ENCODE assay signal across 10 cellular contexts in the genomic region with DNA sequence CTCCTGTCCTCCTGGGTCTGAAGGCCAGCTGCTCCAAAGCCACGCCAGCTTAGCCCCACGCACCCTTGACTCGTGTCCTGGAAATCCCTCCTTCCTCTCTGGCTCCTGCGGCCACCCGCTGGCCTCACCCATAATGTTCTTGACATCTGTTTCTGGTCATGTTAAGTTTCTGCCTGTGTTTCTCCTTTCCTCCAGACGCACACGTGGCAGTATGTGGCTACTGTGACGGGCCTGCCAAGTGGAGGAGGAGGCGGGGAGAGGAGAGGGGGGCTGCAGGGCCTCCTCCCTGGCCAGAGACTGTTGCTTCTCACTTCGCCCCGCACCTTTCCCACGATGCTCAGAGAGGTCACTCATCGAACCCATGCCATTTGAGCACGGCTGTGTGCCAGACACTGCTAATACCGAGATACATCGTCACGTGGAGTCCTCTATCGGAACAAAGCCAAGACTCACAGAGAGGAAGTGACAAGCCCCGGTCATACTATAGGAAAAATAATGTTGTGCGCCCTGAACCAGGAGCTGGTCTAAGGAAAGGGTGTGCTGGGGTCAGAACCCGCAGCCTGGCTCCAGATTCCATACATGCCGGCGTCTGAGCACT. TPM values are rescaled to one million over a fixed set of nuclear protein-coding genes. Genes with fewer than 3 reads are reported as not detected.
DNase-seq lines count a peak whose midpoint lies in the region; ATAC-seq and TF ChIP-seq lines count a peak whose summit lies in the region.
"Had no signal": no experiment of that assay in that cellular context is flagged by ENCODE, and none has a peak within 500 bp of the region (broad histone marks: within the 10 kb centered on the region; RNA-seq: fewer than 3 reads in every experiment).

No MANE protein-coding gene starts in this region.

- peak; percentile 34 for ATAC-seq in mucosa of descending colon
- ATAC-seq in aorta (ENCODE audit: low FRiP score): peak; percentile 76

- peak overlapping the region; percentile 30 to 83 for H3K9ac ChIP-seq in colonic mucosa (ENCODE audit: low read depth in 2 of 2, low read length in 2 of 2)

- no peaks in the 10 kb centered on the region for H3K36me3 Mint-ChIP-seq in activated naive CD4-positive, alpha-beta T cell treated with anti-CD3 and anti-CD28 coated beads, Interleukin-2, amount 10 ng/mL, durations not matched to agents 7 days and 5 days

- CTCF ChIA-PET in activated naive CD4-positive, alpha-beta T cell treated with anti-CD3 and anti-CD28 coated beads, Interleukin-2, amount 10 ng/mL, durations not matched to agents 7 days and 5 days (lab: Charles Lee): interaction anchor here (0.7 kb wide), 1 partner anchor 29 kb away, joined by 3 read pairs; no protein-coding TSS in a partner anchor

- intact Hi-C loops in colonic mucosa (cut with DNase I) (no loop called here), mucosa of descending colon (cut with DNase I, micrococcal nuclease) (no loop called here), aorta (cut with DNase I) (no loop called here)

- no peak for TF ChIP-seq CTCF in colonic mucosa (IDR thresholded peaks at IDR 0.05)
- no peak for TF ChIP-seq CTCF in mucosa of descending colon (IDR thresholded peaks at IDR 0.05)

- H3K27ac ChIP-seq in colonic mucosa (no peak overlapping the region), aorta (ENCODE audit: low read depth in 1 of 2, low read length in 2 of 2) (no peak overlapping the region)
- H3K27ac ChIP-seq: SK-N-MC had no signal

- H3K27me3 ChIP-seq in colonic mucosa (no peaks in the 10 kb centered on the region), aorta (ENCODE audit: control insufficient read depth in 1 of 2, insufficient read depth in 2 of 2, low read length in 1 of 2) (no peaks in the 10 kb centered on the region)

- 5 to 9% methylated on average over 23 of the region's 23 CpGs for whole genome bisulfite sequencing in aorta, 2 donors

- H3K4me3 ChIP-seq in colonic mucosa (no peak overlapping the region), mucosa of descending colon (no peak overlapping the region), aorta (ENCODE audit: low read length in 2 of 2) (no peak overlapping the region)
- H3K4me3 ChIP-seq: SK-N-MC had no signal

- DNase-seq in activated naive CD4-positive, alpha-beta T cell treated with anti-CD3 and anti-CD28 coated beads, Interleukin-2, amount 10 ng/mL, durations not matched to agents 7 days and 5 days: peak; percentile 23
- no peak for DNase-seq in activated naive CD4-positive, alpha-beta T cell (lab: John Stamatoyannopoulos, UW)
- DNase-seq in colonic mucosa (no peak), mucosa of descending colon (peak; percentile 59 to 74 (median 61)), aorta (peak; percentile 82 to 88), SIG-M5 (lab: John Stamatoyannopoulos, UW) (no peak), NCI-H345 treated with DMSO at 0.1 percent for 48 hours (lab: John Stamatoyannopoulos, UW; ENCODE audit: unreplicated experiment) (no peak), DMS114 treated with DMSO at 0.1 percent for 48 hours (lab: John Stamatoyannopoulos, UW; ENCODE audit: unreplicated experiment) (no peak)
- DNase-seq: DND-41 had no signal

- no peaks in the 10 kb centered on the region for H3K9me3 Mint-ChIP-seq in activated naive CD4-positive, alpha-beta T cell treated with anti-CD3 and anti-CD28 coated beads, Interleukin-2, amount 10 ng/mL, durations not matched to agents 7 days and 5 days

- H3K27ac Mint-ChIP-seq in activated naive CD4-positive, alpha-beta T cell treated with anti-CD3 and anti-CD28 coated beads, Interleukin-2, amount 10 ng/mL, durations not matched to agents 7 days and 5 days: no peak overlapping the region

- no peak overlapping the region for H3K4me3 Mint-ChIP-seq in activated naive CD4-positive, alpha-beta T cell treated with anti-CD3 and anti-CD28 coated beads, Interleukin-2, amount 10 ng/mL, durations not matched to agents 7 days and 5 days

- peaks cover 16% of the 10 kb centered on the region for H3K4me1 Mint-ChIP-seq in activated naive CD4-positive, alpha-beta T cell treated with anti-CD3 and anti-CD28 coated beads, Interleukin-2, amount 10 ng/mL, durations not matched to agents 7 days and 5 days

- H3K4me1 ChIP-seq in colonic mucosa: peaks cover 36% of the 10 kb centered on the region
- H3K4me1 ChIP-seq in mucosa of descending colon (ENCODE audit: low read depth): peaks cover 44% of the 10 kb centered on the region
- no peaks in the 10 kb centered on the region for H3K4me1 ChIP-seq in aorta (ENCODE audit: control insufficient read depth in 1 of 2, insufficient read depth in 2 of 2, low read length in 2 of 2)

- H3K9me3 ChIP-seq in colonic mucosa (no peaks in the 10 kb centered on the region), mucosa of descending colon (no peaks in the 10 kb centered on the region), aorta (ENCODE audit: control insufficient read depth, low read length) (no peaks in the 10 kb centered on the region)

- peaks cover 67% of the 10 kb centered on the region for H3K27me3 Mint-ChIP-seq in activated naive CD4-positive, alpha-beta T cell treated with anti-CD3 and anti-CD28 coated beads, Interleukin-2, amount 10 ng/mL, durations not matched to agents 7 days and 5 days

- H3K36me3 ChIP-seq in colonic mucosa (no peaks in the 10 kb centered on the region), mucosa of descending colon (ENCODE audit: low read depth) (no peaks in the 10 kb centered on the region), aorta (ENCODE audit: control insufficient read depth in 1 of 2, insufficient read depth in 2 of 2, low read length in 1 of 2) (no peaks in the 10 kb centered on the region)

RNA-seq across cellular contexts. Expression of a gene that starts 11.5 kb away (rescaled TPM):
- 10 to 100 TPM in 1 of 2 donors, 1 to 10 TPM in 1; 9.3 to 16.7 TPM for total RNA-seq in colonic mucosa
- 10 to 100 TPM in 2 of 3 donors, 1 to 10 TPM in 1; 8.9 to 22.5 (median 13.3) TPM for total RNA-seq in mucosa of descending colon
- 1 to 10 TPM; 2.4 to 7.0 TPM for total RNA-seq in aorta
- 10 to 100 TPM in 1 of 2 donors, 1 to 10 TPM in 1; 3.1 to 11.9 TPM for polyA plus RNA-seq in aorta

RNA-seq across cellular contexts. Expression of a gene that starts 26.8 kb away (rescaled TPM):
- total RNA-seq in colonic mucosa (1 to 10 TPM; 2.0 to 2.7 TPM), mucosa of descending colon (1 to 10 TPM; 4.5 to 5.8 (median 5.3) TPM), aorta (1 to 10 TPM; 2.0 to 4.5 TPM)
- polyA plus RNA-seq in aorta: 1 to 10 TPM in 1 of 2 donors, under 1 TPM in 1; 0.23 to 1.3 TPM

RNA-seq across cellular contexts. Expression of a gene that starts 35.7 kb away (rescaled TPM):
- total RNA-seq in colonic mucosa: under 1 TPM in 1 of 2 donors, not detected in 1; 0.12 TPM
- under 1 TPM in 2 of 3 donors, not detected in 1; 0.09 to 0.10 TPM for total RNA-seq in mucosa of descending colon
- total RNA-seq in aorta: not detected
- polyA plus RNA-seq in aorta: not detected

Comparison
In these comparisons a context has a peak if more than half of its experiments do, and no peak if none do; other contexts are left out.
1. DNase-seq: peak in activated naive CD4-positive, alpha-beta T cell treated with anti-CD3 and anti-CD28 coated beads, Interleukin-2, amount 10 ng/mL, durations not matched to agents 7 days and 5 days (single experiment), mucosa of descending colon (3 of 3) and aorta (2 of 2); none in activated naive CD4-positive, alpha-beta T cell (0 of 4), colonic mucosa (single experiment), SIG-M5 (single experiment), NCI-H345 treated with DMSO at 0.1 percent for 48 hours (single experiment) and DMS114 treated with DMSO at 0.1 percent for 48 hours (single experiment).